In the genomic region with DNA sequence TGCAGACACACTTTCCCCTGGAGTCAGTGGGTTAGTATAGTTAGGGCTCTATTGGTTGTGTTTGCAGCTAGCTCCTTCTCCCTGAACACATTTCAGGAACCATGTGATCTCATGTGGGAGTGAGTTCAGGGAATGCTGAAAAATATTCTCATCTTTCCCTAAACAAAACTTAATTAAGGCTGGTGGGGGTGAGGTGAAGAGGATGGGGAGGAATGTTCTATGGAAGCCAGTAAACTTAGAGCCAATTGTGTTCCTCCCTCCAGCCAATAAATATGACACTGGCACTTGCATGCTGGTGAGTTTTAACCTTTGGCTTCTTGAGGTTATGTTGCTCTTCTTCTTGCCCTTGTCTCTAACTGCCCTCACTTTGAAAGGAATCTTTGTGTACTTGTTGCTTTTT, we compare ENCODE assay signal across 14 cellular contexts. TPM values are rescaled to one million over a fixed set of nuclear protein-coding genes. Genes with fewer than 3 reads are reported as not detected.
A peak's percentile ranks its signal among the peaks of the same experiment; 100 is the strongest.
DNase-seq lines count a peak whose midpoint lies in the region; ATAC-seq and TF ChIP-seq lines count a peak whose summit lies in the region.
"Had no signal": no experiment of that assay in that cellular context is flagged by ENCODE, and none has a peak within 500 bp of the region (broad histone marks: within the 10 kb centered on the region; RNA-seq: fewer than 3 reads in every experiment).

No MANE protein-coding gene starts in this region.

- peaks cover 47 to 75% (median 74%) of the 10 kb centered on the region in 3 donors for H3K4me1 Mint-ChIP-seq in IgD-negative memory B cell
- H3K4me1 Mint-ChIP-seq in stimulated activated naive B cell treated with anti-CD40 and anti-IgM and Interleukin-4, amounts not matched to agents 10 μg/mL and 1 μg/mL and 100 μg/mL, for 72 hours = peaks cover 71 to 90% of the 10 kb centered on the region in 2 donors

- peaks cover 0 to 55% (median 34%) of the 10 kb centered on the region in 4 donors for H3K4me1 ChIP-seq in Peyer's patch

- peak overlapping the region; percentile 56 to 84 (median 74) for H3K27ac Mint-ChIP-seq in IgD-negative memory B cell
- peak overlapping the region; percentile 86 for H3K27ac Mint-ChIP-seq in stimulated activated naive B cell treated with anti-CD40 and anti-IgM and Interleukin-4, amounts not matched to agents 10 μg/mL and 1 μg/mL and 100 μg/mL, for 72 hours

- peaks cover 0 to 12% (median 0%) of the 10 kb centered on the region in 3 donors for H3K36me3 ChIP-seq in Peyer's patch

- no peaks in the 10 kb centered on the region for H3K27me3 ChIP-seq in Peyer's patch
- H3K27me3 ChIP-seq: BLaER1 treated with 17β-estradiol and CSF1 and Interleukin-3, amounts not matched to agents 10 nM and 100 nM had no signal

- peaks cover 14% of the 10 kb centered on the region for H3K36me3 Mint-ChIP-seq in IgD-negative memory B cell
- H3K36me3 Mint-ChIP-seq in stimulated activated naive B cell treated with anti-CD40 and anti-IgM and Interleukin-4, amounts not matched to agents 10 μg/mL and 1 μg/mL and 100 μg/mL, for 72 hours = peaks cover 15 to 36% of the 10 kb centered on the region in 2 donors

- TF ChIP-seq CTCF in Peyer's patch (IDR thresholded peaks at IDR 0.05) = no peak

- H3K27me3 Mint-ChIP-seq in IgD-negative memory B cell = no peaks in the 10 kb centered on the region
- H3K27me3 Mint-ChIP-seq in stimulated activated naive B cell treated with anti-CD40 and anti-IgM and Interleukin-4, amounts not matched to agents 10 μg/mL and 1 μg/mL and 100 μg/mL, for 72 hours = no peaks in the 10 kb centered on the region

- H3K4me3 Mint-ChIP-seq in IgD-negative memory B cell = peak overlapping the region; percentile 72 to 97 (median 90)
- H3K4me3 Mint-ChIP-seq in stimulated activated naive B cell treated with anti-CD40 and anti-IgM and Interleukin-4, amounts not matched to agents 10 μg/mL and 1 μg/mL and 100 μg/mL, for 72 hours = peak overlapping the region; percentile 3 to 39

- peak overlapping the region in 2 of 4 donors; percentile 10 to 35 for H3K4me3 ChIP-seq in Peyer's patch
- H3K4me3 ChIP-seq: BLaER1 treated with 17β-estradiol and CSF1 and Interleukin-3, amounts not matched to agents 10 nM and 100 nM; K562 had no signal

- peak overlapping the region in 2 of 4 donors; percentile 39 to 86 for H3K27ac ChIP-seq in Peyer's patch
- H3K27ac ChIP-seq: BLaER1 treated with 17β-estradiol and CSF1 and Interleukin-3, amounts not matched to agents 10 nM and 100 nM had no signal

- ATAC-seq in stimulated activated naive B cell treated with anti-CD40 and anti-IgM and Interleukin-4, amounts not matched to agents 10 μg/mL and 1 μg/mL and 100 μg/mL, for 72 hours (replicated peaks) = no peak
- ATAC-seq in GM21515 (IDR thresholded peaks at IDR 0.05; ENCODE audit: unreplicated experiment) = no peak
- ATAC-seq: K562 had no signal

- H3K9me3 ChIP-seq in Peyer's patch = no peaks in the 10 kb centered on the region
- H3K9me3 ChIP-seq: BLaER1 treated with 17β-estradiol and CSF1 and Interleukin-3, amounts not matched to agents 10 nM and 100 nM had no signal

- H3K9me3 Mint-ChIP-seq in IgD-negative memory B cell = no peaks in the 10 kb centered on the region
- no peaks in the 10 kb centered on the region for H3K9me3 Mint-ChIP-seq in stimulated activated naive B cell treated with anti-CD40 and anti-IgM and Interleukin-4, amounts not matched to agents 10 μg/mL and 1 μg/mL and 100 μg/mL, for 72 hours

- DNase-seq in EH (ENCODE audit: low read depth) (peak; percentile 60), left kidney (ENCODE audit: low read depth, low spot score) (peak; percentile 73), Peyer's patch (no peak), T-helper 1 cell (no peak)
- no peak for DNase-seq in stimulated activated naive B cell treated with anti-CD40 and anti-IgM and Interleukin-4, amounts not matched to agents 10 μg/mL and 1 μg/mL and 100 μg/mL, for 72 hours
- DNase-seq: HCEC 1CT; NCI-H226; NCI-H526; NK-92 treated with Interleukin-12 subunit alpha and Interleukin-12 subunit beta, amount 100 ng/mL, for 24 hours; SHP77 treated with DMSO at 0.1 percent for 48 hours had no signal

- TF ChIP-seq POLR2A in Peyer's patch (IDR thresholded peaks at IDR 0.05) = no peak

RNA-seq across cellular contexts. Expression of a gene that starts 1.0 kb away (rescaled TPM):
- polyA plus RNA-seq in IgD-negative memory B cell = 14.0 TPM
- 100 to 1,000 TPM; 106 to 182 (median 117) TPM for total RNA-seq in Peyer's patch

Comparison
In these comparisons a context has a peak if more than half of its experiments do, and no peak if none do; other contexts are left out.
1. DNase-seq: peak in EH (single experiment) and left kidney (single experiment); none in stimulated activated naive B cell treated with anti-CD40 and anti-IgM and Interleukin-4, amounts not matched to agents 10 μg/mL and 1 μg/mL and 100 μg/mL, for 72 hours (single experiment), Peyer's patch (0 of 3) and T-helper 1 cell (0 of 5).